In genomic region chr15:55196458-55197361, GRCh38 we compare ENCODE assay signal across 1 cellular context.
TF ChIP-seq lines count a peak whose summit lies in the region.

Gene RSL24D1, minus strand, starts transcription at chr15:55196941. Its CDS starts 51 bp downstream, at chr15:55196890.

TF ChIP-seq in SK-N-SH, 30 proteins besides CTCF, POLR2A, EP300 and RAD21 (continued from another document):
- no peak for TF ChIP-seq REST (IDR thresholded peaks at IDR 0.05; ENCODE audit: low read depth, low read length)
- TF ChIP-seq GATA2 (CRISPR knock-in tag; IDR thresholded peaks at IDR 0.05) = no peak
- peak; percentile 95 for TF ChIP-seq POLR2AphosphoS5 (IDR thresholded peaks at IDR 0.05; ENCODE audit: low read depth, low read length)
- TF ChIP-seq TEAD4 (IDR thresholded peaks at IDR 0.05; ENCODE audit: borderline replicate concordance, insufficient read depth) = no peak
- no peak for TF ChIP-seq FOSL2 (IDR thresholded peaks at IDR 0.05; ENCODE audit: borderline replicate concordance, low read depth)
- no peak for TF ChIP-seq IRF3 (IDR thresholded peaks at IDR 0.05; ENCODE audit: low read depth, low read length)
- no peak; the same call in 1 of the 2 replicates for TF ChIP-seq USF1 (IDR thresholded peaks at IDR 0.05; ENCODE audit: borderline replicate concordance, low read depth)
- no peak; the same call in 1 of the 2 replicates for TF ChIP-seq FOXJ3 (CRISPR knock-in tag; IDR thresholded peaks at IDR 0.05)
- peak; percentile 46; the same call in 1 of the 2 replicates for TF ChIP-seq TCF12 (IDR thresholded peaks at IDR 0.05)
- no peak for TF ChIP-seq MEF2A (IDR thresholded peaks at IDR 0.05; ENCODE audit: borderline replicate concordance, low read depth)
- no peak for TF ChIP-seq FOXM1 (IDR thresholded peaks at IDR 0.05; ENCODE audit: low read depth)
